In the genomic region with DNA sequence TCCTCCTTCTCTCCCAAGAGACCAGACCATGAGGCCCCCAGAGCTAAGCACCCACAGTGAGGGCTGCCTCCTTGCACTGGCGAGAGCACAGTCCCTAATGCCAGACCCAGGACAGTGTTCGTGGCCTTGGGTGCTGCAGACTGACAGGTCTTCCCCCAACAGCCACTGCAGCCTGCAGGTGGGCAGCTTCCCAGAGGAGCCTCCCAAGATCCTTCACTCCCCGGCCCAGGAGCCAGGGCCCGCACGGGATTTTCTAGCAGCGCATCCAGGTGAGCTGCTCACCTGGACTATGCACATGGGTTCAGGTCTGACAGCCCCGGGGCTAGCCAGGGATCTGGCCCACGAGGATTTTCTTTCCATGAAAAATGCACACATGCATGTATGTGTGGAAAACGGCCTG, we compare ENCODE assay signal across 21 cellular contexts. TPM values are rescaled to one million over a fixed set of nuclear protein-coding genes. Genes with fewer than 3 reads are reported as not detected.
"Had no signal": no experiment of that assay in that cellular context is flagged by ENCODE, and none has a peak within 500 bp of the region (broad histone marks: within the 10 kb centered on the region; RNA-seq: fewer than 3 reads in every experiment).

No MANE protein-coding gene starts in this region.

- H3K36me3 ChIP-seq: ascending aorta, breast epithelium, heart right ventricle, tibial nerve, uterus had no signal

- H3K4me1 ChIP-seq: ascending aorta, breast epithelium had no signal

- H3K4me3 ChIP-seq: ascending aorta, breast epithelium, heart right ventricle, skin epidermis, tibial nerve, uterus had no signal

- ATAC-seq: activated CD4-positive, alpha-beta T cell treated with anti-CD3 and anti-CD28 coated beads for 36 hours; esophagus mucosa; heart right ventricle; natural killer cell; WTC11 had no signal

- H3K27ac ChIP-seq: ascending aorta, breast epithelium, heart right ventricle, skin epidermis, tibial nerve, uterus had no signal

- DNase-seq: activated CD4-positive, alpha-beta T cell treated with anti-CD3 and anti-CD28 coated beads for 36 hours; activated CD4-positive, alpha-beta T cell treated with anti-CD3 and anti-CD28 coated beads, Interleukin-2, amount 50 U/mL, for 48 hours; activated naive CD4-positive, alpha-beta T cell treated with anti-CD3 and anti-CD28 coated beads, Interleukin-2, amount 10 ng/mL, durations not matched to agents 7 days and 5 days; activated T-cell treated with anti-CD3 and anti-CD28 coated beads for 4 hours; cerebellar nuclear complex; effector CD8-positive, alpha-beta T cell; heart right ventricle; immature natural killer cell; kidney glomerular epithelial cell; natural killer cell; nucleus accumbens; retina; stimulated activated CD4-positive, alpha-beta T cell treated with anti-CD3 and anti-CD28 coated beads, Interleukin-15, amount 100 ng/mL, for 24 hours; stimulated activated CD4-positive, alpha-beta T cell treated with anti-CD3 and anti-CD28 coated beads, Interleukin-2, amount 100 ng/mL, for 48 hours; uterus had no signal

- H3K9me3 ChIP-seq: ascending aorta, breast epithelium, heart right ventricle, tibial nerve, uterus had no signal

- H3K27me3 ChIP-seq: ascending aorta, breast epithelium, tibial nerve, uterus had no signal

RNA-seq across cellular contexts. Expression of a gene that starts 41.7 kb away (rescaled TPM):
- total RNA-seq: ascending aorta had no signal

RNA-seq across cellular contexts. Expression of a gene that starts 43.1 kb away (rescaled TPM):
- polyA plus RNA-seq: immature natural killer cell had no signal
